ENCODE assay signal across 33 cellular contexts in genomic region chr2:192566863-192567262, GRCh38.
"Had no signal": no experiment of that assay in that cellular context is flagged by ENCODE, and none has a peak within 500 bp of the region (broad histone marks: within the 10 kb centered on the region; RNA-seq: fewer than 3 reads in every experiment).

No MANE protein-coding gene starts in this region.

- FAIRE-seq: astrocyte, colon, TTC549 had no signal

- H3K4me1 ChIP-seq: body of pancreas, breast epithelium had no signal

- DNase-seq: activated B cell treated with CpG ODN at 0.5 μM for 24 hours; activated CD4-positive, alpha-beta memory T cell treated with anti-CD3 and anti-CD28 coated beads for 36 hours; activated CD4-positive, alpha-beta T cell treated with anti-CD3 and anti-CD28 coated beads for 4 hours; activated CD4-positive, alpha-beta T cell treated with anti-CD3 and anti-CD28 coated beads, Interleukin-2, amount 10 ng/mL, durations not matched to agents 24 days and 14 days; activated CD4-positive, alpha-beta T cell treated with anti-CD3 and anti-CD28 coated beads, Interleukin-2, amount 50 U/mL, for 1 hour; activated CD4-positive, alpha-beta T cell treated with anti-CD3 and anti-CD28 coated beads, Interleukin-2, amount 50 U/mL, for 4 hours; activated CD4-positive, CD25-positive, alpha-beta regulatory T cell treated with anti-CD3 and anti-CD28 coated beads, Interleukin-2, amount 50 U/mL, for 72 hours; activated CD8-positive, alpha-beta memory T cell treated with anti-CD3 and anti-CD28 coated beads, Interleukin-2, amount 50 U/mL, for 4 hours; activated CD8-positive, alpha-beta T cell treated with anti-CD3 and anti-CD28 coated beads for 36 hours; activated effector memory CD4-positive, alpha-beta T cell treated with anti-CD3 and anti-CD28 coated beads, Interleukin-2, amount 50 U/mL, for 16 hours; activated gamma-delta T cell treated with Interleukin-2 at 50 U/mL for 16 hours; activated naive CD4-positive, alpha-beta T cell; activated naive CD4-positive, alpha-beta T cell treated with anti-CD3 and anti-CD28 coated beads for 36 hours; activated naive CD4-positive, alpha-beta T cell treated with anti-CD3 and anti-CD28 coated beads, Interleukin-2, amount 50 U/mL, for 16 hours; activated naive CD8-positive, alpha-beta T cell treated with anti-CD3 and anti-CD28 coated beads for 36 hours; activated T-cell treated with anti-CD3 and anti-CD28 coated beads for 4 hours; activated T-cell treated with anti-CD3 and anti-CD28 coated beads, Interleukin-2, amount 50 U/mL, for 1 hour; activated T-cell treated with anti-CD3 and anti-CD28 coated beads, Interleukin-2, amount 50 U/mL, for 4 hours; activated T-cell treated with anti-CD3 and anti-CD28 coated beads, Interleukin-2, amount 50 U/mL, for 72 hours; amygdala; anterior cingulate cortex; body of pancreas; brain microvascular endothelial cell; central memory CD4-positive, alpha-beta T cell; T-helper 2 cell; T-helper 9 cell had no signal

- ATAC-seq: activated CD8-positive, alpha-beta T cell treated with anti-CD3 and anti-CD28 coated beads for 36 hours; activated naive CD4-positive, alpha-beta T cell treated with anti-CD3 and anti-CD28 coated beads, Interleukin-2, amount 50 U/mL, for 72 hours; activated T-cell treated with anti-CD3 and anti-CD28 coated beads, Interleukin-2, amount 50 U/mL, for 4 hours; activated T-cell treated with anti-CD3 and anti-CD28 coated beads, Interleukin-2, amount 50 U/mL, for 72 hours; activated T-helper 17 cell treated with anti-CD3 and anti-CD28 coated beads, Interleukin-2, amount 50 U/mL, for 72 hours; body of pancreas had no signal

- H3K4me3 ChIP-seq: body of pancreas, breast epithelium had no signal

- H3K9me3 ChIP-seq: body of pancreas, breast epithelium had no signal

- H3K27me3 ChIP-seq: body of pancreas, brain microvascular endothelial cell, breast epithelium had no signal

- H3K27ac ChIP-seq: body of pancreas, brain microvascular endothelial cell, breast epithelium, VCaP had no signal

- H3K36me3 ChIP-seq: brain microvascular endothelial cell, breast epithelium had no signal
